7 cellular contexts compared by ENCODE assay signal in genomic region chr2:173962036-173962435, GRCh38. TPM values are rescaled to one million over a fixed set of nuclear protein-coding genes. Genes with fewer than 3 reads are reported as not detected.
DNase-seq lines count a peak whose midpoint lies in the region; ATAC-seq, FAIRE-seq and TF ChIP-seq lines count a peak whose summit lies in the region.

No MANE protein-coding gene starts in this region.

- H3K4me1 ChIP-seq in effector memory CD4-positive, alpha-beta T cell (ENCODE audit: control insufficient read depth, insufficient read depth, low read length, poor library complexity, severe bottlenecking): peaks cover 16% of the 10 kb centered on the region
- peaks cover 9% of the 10 kb centered on the region for H3K4me1 ChIP-seq in prostate gland (replicated peaks)

- no peak for TF ChIP-seq CTCF in prostate gland (IDR thresholded peaks at IDR 0.05)

- no peaks in the 10 kb centered on the region for H3K36me3 ChIP-seq in effector memory CD4-positive, alpha-beta T cell (ENCODE audit: control insufficient read depth, insufficient read depth, low read length)
- H3K36me3 ChIP-seq in prostate gland: no peaks in the 10 kb centered on the region

- peak; percentile 48 for FAIRE-seq in GM12892 (lab: Jason Lieb, UNC)

- no peak for TF ChIP-seq POLR2A in GM12892 (IDR thresholded peaks at IDR 0.05; ENCODE audit: low read depth, low read length)
- TF ChIP-seq POLR2A in prostate gland (IDR thresholded peaks at IDR 0.05): no peak

- H3K27me3 ChIP-seq in effector memory CD4-positive, alpha-beta T cell (replicated peaks; ENCODE audit: control insufficient read depth, insufficient read depth, low read length, poor library complexity, severe bottlenecking): no peaks in the 10 kb centered on the region
- H3K27me3 ChIP-seq in prostate gland (replicated peaks; ENCODE audit: insufficient read depth): no peaks in the 10 kb centered on the region

- intact Hi-C loops in prostate gland (cut with DNase I): no loop called here

- WGBS in prostate gland: 40% methylated on average over 1 of the region's 1 CpG

- peak overlapping the region; percentile 97 for H3K27ac ChIP-seq in effector memory CD4-positive, alpha-beta T cell (ENCODE audit: insufficient read depth, low read length, poor library complexity, severe bottlenecking)
- H3K27ac ChIP-seq in prostate gland: peak overlapping the region; percentile 100

- DNase-seq in GM12892 (ENCODE audit: insufficient read length) (no peak), NCI-H69 (lab: John Stamatoyannopoulos, UW) (peak; percentile 12), prostate gland (ENCODE audit: low spot score) (no peak), C1 segment of cervical spinal cord (lab: John Stamatoyannopoulos, UW) (no peak), foreskin melanocyte (no peak)
- no peak for DNase-seq in effector memory CD4-positive, alpha-beta T cell

- no peaks in the 10 kb centered on the region for H3K9me3 ChIP-seq in effector memory CD4-positive, alpha-beta T cell (ENCODE audit: control insufficient read depth, low read length)
- no peaks in the 10 kb centered on the region for H3K9me3 ChIP-seq in prostate gland

- ATAC-seq in HG02885 (IDR thresholded peaks at IDR 0.05; ENCODE audit: poor library complexity, unreplicated experiment): no peak

- H3K4me3 ChIP-seq in effector memory CD4-positive, alpha-beta T cell (ENCODE audit: insufficient read depth, low read depth, low read length, poor library complexity, severe bottlenecking): peak overlapping the region; percentile 82
- H3K4me3 ChIP-seq in prostate gland: peak overlapping the region in 1 of 2 donors; percentile 100

RNA-seq across cellular contexts. Expression of gene SP3, which starts 3.1 kb away (rescaled TPM):
- 36.5 TPM for polyA plus RNA-seq in GM12892 (2012; ENCODE audit: missing spikeins)
- 100 to 1,000 TPM; 145 to 166 TPM for total RNA-seq in prostate gland
